17 cellular contexts compared by ENCODE assay signal in genomic region chr2:154097823-154098398, GRCh38.
"Had no signal": no experiment of that assay in that cellular context is flagged by ENCODE, and none has a peak within 500 bp of the region (broad histone marks: within the 10 kb centered on the region; RNA-seq: fewer than 3 reads in every experiment).

No MANE protein-coding gene starts in this region.

- ATAC-seq: heart left ventricle, left lobe of liver, natural killer cell had no signal

- H3K27me3 ChIP-seq: esophagus squamous epithelium, heart left ventricle, ovary, right atrium auricular region, sigmoid colon had no signal

- DNase-seq: effector memory CD4-positive, alpha-beta T cell; esophagus squamous epithelium; heart left ventricle; hippocampal formation; islet precursor cell; natural killer cell; nucleus accumbens; ovary; sigmoid colon; stimulated activated CD4-positive, alpha-beta T cell treated with anti-CD3 and anti-CD28 coated beads, Interleukin-12 subunit alpha, Interleukin-12 subunit beta, amount 100 ng/mL, for 4 hours; stimulated activated naive CD4-positive, alpha-beta T cell treated with Interleukin-2 at 50 U/mL for 16 hours; trophoblast cell had no signal

- H3K9me3 ChIP-seq: esophagus squamous epithelium, ovary, sigmoid colon had no signal

- H3K4me3 ChIP-seq: esophagus squamous epithelium, heart left ventricle, ovary, right atrium auricular region, sigmoid colon, skin epidermis had no signal

- H3K4me1 ChIP-seq: esophagus squamous epithelium, heart left ventricle, right atrium auricular region, sigmoid colon had no signal

- H3K4me1 Mint-ChIP-seq: mesothelial cell of epicardium, natural killer cell, neural crest cell had no signal

- H3K27ac Mint-ChIP-seq: mesothelial cell of epicardium, natural killer cell had no signal

- H3K36me3 Mint-ChIP-seq: natural killer cell had no signal

- H3K4me3 Mint-ChIP-seq: mesothelial cell of epicardium, natural killer cell, neural crest cell had no signal

- H3K27ac ChIP-seq: esophagus squamous epithelium, heart left ventricle, ovary, right atrium auricular region, sigmoid colon, skin epidermis had no signal

- H3K36me3 ChIP-seq: esophagus squamous epithelium, heart left ventricle, ovary, right atrium auricular region, sigmoid colon had no signal
